1 cellular context compared by ENCODE assay signal in the genomic region with DNA sequence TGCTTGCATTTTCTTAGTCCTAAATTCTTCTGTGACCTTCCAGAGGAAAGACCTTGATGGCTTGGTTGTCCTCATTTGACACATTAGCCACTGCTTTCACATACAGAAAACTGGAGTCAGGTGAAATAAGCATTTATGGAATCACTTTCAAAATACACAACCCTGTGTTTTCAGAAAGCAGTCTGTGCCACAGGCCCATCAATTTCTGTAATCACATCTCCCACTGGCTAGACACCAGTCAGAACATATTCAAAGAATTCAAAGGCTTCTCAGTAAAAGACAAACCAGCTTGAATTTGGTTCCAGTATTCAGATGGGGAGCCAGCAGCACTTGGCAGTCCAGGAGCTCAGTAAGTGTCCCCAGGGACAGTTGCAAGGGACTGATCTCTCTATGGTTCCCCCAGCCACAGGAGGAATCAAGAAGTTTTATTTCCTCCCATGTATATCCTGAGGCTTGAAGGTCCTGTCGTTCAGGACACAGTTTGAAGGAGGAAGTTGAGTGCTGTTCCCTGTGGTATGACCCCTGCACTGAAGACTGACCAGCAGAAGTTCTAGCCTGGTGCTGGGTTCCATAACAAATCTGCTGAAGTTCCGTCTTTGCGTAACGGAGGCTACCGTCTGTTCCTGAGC.
TF ChIP-seq lines count a peak whose summit lies in the region.

No MANE protein-coding gene starts in this region.

TF ChIP-seq in endothelial cell of umbilical vein, 7 proteins besides CTCF, POLR2A, EP300 and RAD21 (continued from another document):
- no peak for TF ChIP-seq EZH2 (IDR thresholded peaks at IDR 0.05; ENCODE audit: borderline replicate concordance, low read depth, low read length, severe bottlenecking)
